Comparison of ENCODE assay signal across 18 cellular contexts in genomic region chr9:126346031-126346430, GRCh38. TPM values are rescaled to one million over a fixed set of nuclear protein-coding genes. Genes with fewer than 3 reads are reported as not detected.
DNase-seq lines count a peak whose midpoint lies in the region; TF ChIP-seq lines count a peak whose summit lies in the region.
"Had no signal": no experiment of that assay in that cellular context is flagged by ENCODE, and none has a peak within 500 bp of the region (broad histone marks: within the 10 kb centered on the region; RNA-seq: fewer than 3 reads in every experiment).

No MANE protein-coding gene starts in this region.

- H3K27me3 Mint-ChIP-seq in mesothelial cell of epicardium (ENCODE audit: low read depth) = no peaks in the 10 kb centered on the region

- peaks cover 38% of the 10 kb centered on the region for H3K4me1 Mint-ChIP-seq in mesothelial cell of epicardium

- 0 out of 2 replicates have a peak, but pooled peaks cover 2% of the 10 kb centered on the region for H3K4me1 ChIP-seq in HEK293 (ENCODE audit: control insufficient read depth, insufficient read depth, low read length)
- H3K4me1 ChIP-seq in vagina = peaks cover 27% of the 10 kb centered on the region

- intact Hi-C loops in vagina (cut with DNase I) = no loop called here

- H3K36me3 Mint-ChIP-seq in mesothelial cell of epicardium = peaks cover 41% of the 10 kb centered on the region

- POLR2A ChIA-PET in HEK293 (lab: Yijun Ruan, JAX) = interaction anchor here (0.5 kb wide), 1 partner anchor 30 kb away, joined by 3 read pairs; no protein-coding TSS in a partner anchor

- H3K27me3 ChIP-seq in vagina = no peaks in the 10 kb centered on the region

- H3K27ac ChIP-seq in HEK293 (ENCODE audit: extremely low read depth, low read depth, low read length) (no peak overlapping the region), cingulate gyrus (ENCODE audit: low read depth, low read length) (peak overlapping the region; percentile 83), vagina (peak overlapping the region; percentile 37)

- DNase-seq in mesothelial cell of epicardium (ENCODE audit: low spot score in 2 of 2, unreplicated experiment in 2 of 2) (no peak), vagina (ENCODE audit: extremely low spot score in 2 of 2) (no peak), NCI-H510A (lab: John Stamatoyannopoulos, UW) (no peak), NCI-H1105 (lab: John Stamatoyannopoulos, UW) (no peak)
- DNase-seq in effector CD4-positive, alpha-beta T cell = no peak
- DNase-seq: ACHN; C1 segment of cervical spinal cord; CD8-positive, alpha-beta memory T cell; GDM1; GOT3; NCI-H1105 treated with DMSO at 0.1 percent for 48 hours; NCI-H2029 treated with DMSO at 0.1 percent for 48 hours; NCI-H226; NCI-H524; NCI-H774 had no signal

- TF ChIP-seq CTCF in HEK293 (tag by site-specific recombination; IDR thresholded peaks at IDR 0.05) (no peak), mesothelial cell of epicardium (IDR thresholded peaks at IDR 0.05; ENCODE audit: unreplicated experiment) (no peak), vagina (IDR thresholded peaks at IDR 0.05) (no peak)

- peaks cover 13% of the 10 kb centered on the region for H3K9me3 Mint-ChIP-seq in mesothelial cell of epicardium

- H3K27ac Mint-ChIP-seq in mesothelial cell of epicardium = peak overlapping the region; percentile 5
- H3K27ac Mint-ChIP-seq: IgD-negative memory B cell had no signal

- H3K4me3 ChIP-seq in HEK293 (ENCODE audit: low read depth, low read length) (no peak overlapping the region), vagina (no peak overlapping the region)

- CTCF ChIA-PET in HEK293 (lab: Yijun Ruan, JAX) = interaction anchor here (0.6 to 1.1 kb wide), 2 partner anchors 10 to 53 kb away, joined by 3 to 5 read pairs; no protein-coding TSS in a partner anchor

- H3K9me3 ChIP-seq in HEK293 (ENCODE audit: control insufficient read depth, insufficient read depth, low read depth, low read length) (no peaks in the 10 kb centered on the region; the same call in 1 of the 2 replicates), vagina (no peaks in the 10 kb centered on the region)

- TF ChIP-seq POLR2A in vagina (IDR thresholded peaks at IDR 0.05) = no peak

- H3K4me3 Mint-ChIP-seq in mesothelial cell of epicardium = no peak overlapping the region
- H3K4me3 Mint-ChIP-seq: CD8-positive, alpha-beta memory T cell had no signal

- peaks cover 0 to 44% of the 10 kb centered on the region in 2 experiments; a peak in 1 of 3 replicates for H3K36me3 ChIP-seq in HEK293 (ENCODE audit: control insufficient read depth in 2 of 2, insufficient read depth in 1 of 2, low read length in 2 of 2)
- H3K36me3 ChIP-seq in vagina = no peaks in the 10 kb centered on the region

TF ChIP-seq in HEK293, 187 proteins besides CTCF, POLR2A, EP300 and RAD21:
- TF ChIP-seq ZNF311 (tag by site-specific recombination; IDR thresholded peaks at IDR 0.05; ENCODE audit: borderline replicate concordance) (no peak), EGR2 (tag by site-specific recombination; IDR thresholded peaks at IDR 0.05; ENCODE audit: low read depth) (peak; percentile 63), ZFHX2 (tag by site-specific recombination; conservative IDR thresholded peaks at IDR 0.05) (peak; percentile 78)

RNA-seq across cellular contexts. Expression of gene MVB12B, which starts 19.4 kb away (rescaled TPM):
- total RNA-seq in mesothelial cell of epicardium (38.0 to 43.7 TPM (median 42.0 TPM) in 3 replicates), vagina (16.5 TPM)
